8 cellular contexts compared by ENCODE assay signal in the genomic region with DNA sequence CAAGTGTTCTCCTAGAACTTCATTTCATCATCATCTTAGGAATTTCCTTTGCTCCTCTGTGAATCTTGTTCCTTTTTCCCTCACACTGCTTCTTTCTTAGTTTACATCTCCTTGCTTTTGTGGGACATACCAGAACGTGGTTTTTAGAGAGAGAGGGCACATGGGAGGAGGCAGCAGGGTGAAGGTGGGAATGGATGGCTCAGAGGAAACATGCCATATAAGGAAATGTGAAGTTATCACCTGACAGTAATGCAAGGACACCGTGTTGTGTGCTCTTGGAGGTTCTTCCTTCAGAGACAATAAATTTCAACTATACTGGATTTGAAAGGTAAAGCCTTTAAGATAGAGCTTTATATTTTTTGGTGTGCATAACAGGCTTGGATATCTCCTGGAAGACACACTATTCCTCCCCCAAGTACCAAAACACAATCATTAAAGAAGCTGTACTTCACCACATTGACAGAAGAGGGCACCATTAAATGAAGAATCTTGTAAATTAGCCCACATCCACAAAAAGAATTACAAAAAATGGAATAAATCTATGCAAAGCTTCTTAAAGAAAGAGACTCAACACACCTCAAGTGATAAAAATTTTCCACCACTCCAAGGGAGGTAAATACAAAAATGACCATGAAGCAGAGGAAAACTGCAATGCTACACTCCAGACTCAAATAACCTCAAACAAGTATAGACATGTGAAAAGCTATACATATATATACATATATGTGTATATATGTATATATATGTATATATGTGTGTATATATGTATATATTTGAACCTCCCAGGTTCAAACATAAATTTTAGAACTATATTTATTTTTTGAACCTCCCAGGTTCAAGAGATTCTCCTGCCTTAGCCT. TPM values are rescaled to one million over a fixed set of nuclear protein-coding genes. Genes with fewer than 3 reads are reported as not detected.
DNase-seq lines count a peak whose midpoint lies in the region; ATAC-seq and TF ChIP-seq lines count a peak whose summit lies in the region.

No MANE protein-coding gene starts in this region.

- H3K27me3 ChIP-seq in gastroesophageal sphincter, result no peaks in the 10 kb centered on the region
- H3K27me3 ChIP-seq in testis, result no peaks in the 10 kb centered on the region

- H3K4me3 ChIP-seq in SK-N-MC, result no peak overlapping the region
- no peak overlapping the region for H3K4me3 ChIP-seq in gastroesophageal sphincter
- H3K4me3 ChIP-seq in testis, result no peak overlapping the region

- H3K9me3 Mint-ChIP-seq in mesothelial cell of epicardium, result no peaks in the 10 kb centered on the region

- H3K36me3 Mint-ChIP-seq in mesothelial cell of epicardium, result no peaks in the 10 kb centered on the region

- WGBS in gastroesophageal sphincter (ENCODE audit: low coverage in 1 of 2), 2 donors, result 22 to 90% methylated on average over 1 to 2 of the region's 2 CpGs
- WGBS in testis, 2 donors, result 33 to 52% methylated on average over 2 of the region's 2 CpGs

- H3K4me3 Mint-ChIP-seq in mesothelial cell of epicardium, result no peak overlapping the region

- no peaks in the 10 kb centered on the region for H3K4me1 Mint-ChIP-seq in mesothelial cell of epicardium

- no peak overlapping the region for H3K27ac ChIP-seq in SK-N-MC
- no peak overlapping the region for H3K27ac ChIP-seq in gastroesophageal sphincter
- no peak overlapping the region for H3K27ac ChIP-seq in testis

- intact Hi-C loops in testis (cut with DNase I; ENCODE audit: low total_unique reads), result no loop called here

- no peaks in the 10 kb centered on the region for H3K27me3 Mint-ChIP-seq in mesothelial cell of epicardium (ENCODE audit: low read depth)

- TF ChIP-seq POLR2A in gastroesophageal sphincter (IDR thresholded peaks at IDR 0.05), result no peak
- no peak for TF ChIP-seq POLR2A in testis (IDR thresholded peaks at IDR 0.05)

- DNase-seq in CD1c-positive myeloid dendritic cell (ENCODE audit: extremely low spot score), result peak; percentile 53
- DNase-seq in SK-N-MC (ENCODE audit: low read depth, low spot score), result peak; percentile 14
- DNase-seq in testis, result no peak
- DNase-seq in UCSD-AML1 (lab: John Stamatoyannopoulos, UW; ENCODE audit: unreplicated experiment), result no peak
- DNase-seq in mesothelial cell of epicardium (ENCODE audit: low spot score in 2 of 2, unreplicated experiment in 2 of 2), result no peak

- no peaks in the 10 kb centered on the region for H3K4me1 ChIP-seq in gastroesophageal sphincter
- no peaks in the 10 kb centered on the region for H3K4me1 ChIP-seq in testis

- H3K9ac ChIP-seq in SK-N-MC (ENCODE audit: insufficient read length), result no peak overlapping the region

- TF ChIP-seq CTCF in gastroesophageal sphincter (IDR thresholded peaks at IDR 0.05) (peak; percentile 40 to 66 (median 52)), testis (IDR thresholded peaks at IDR 0.05) (peak in 2 of 3 experiments; percentile 27 to 53), mesothelial cell of epicardium (IDR thresholded peaks at IDR 0.05; ENCODE audit: unreplicated experiment) (no peak)

- H3K36me3 ChIP-seq in SK-N-MC (ENCODE audit: insufficient read depth, low read length), result no peaks in the 10 kb centered on the region
- H3K36me3 ChIP-seq in gastroesophageal sphincter, result no peaks in the 10 kb centered on the region
- no peaks in the 10 kb centered on the region for H3K36me3 ChIP-seq in testis (ENCODE audit: low read depth, missing control alignments)

- TF ChIP-seq EP300 in gastroesophageal sphincter (IDR thresholded peaks at IDR 0.05), result no peak

- H3K27ac Mint-ChIP-seq in mesothelial cell of epicardium, result no peak overlapping the region

- peak; percentile 53 for ATAC-seq in GM18870 (IDR thresholded peaks at IDR 0.05; ENCODE audit: unreplicated experiment)
- no peak for ATAC-seq in gastroesophageal sphincter
- ATAC-seq in HG03565 (IDR thresholded peaks at IDR 0.05; ENCODE audit: unreplicated experiment), result no peak

- H3K9me3 ChIP-seq in SK-N-MC (ENCODE audit: low read depth, low read length), result no peaks in the 10 kb centered on the region
- H3K9me3 ChIP-seq in gastroesophageal sphincter, result no peaks in the 10 kb centered on the region
- H3K9me3 ChIP-seq in testis, result no peaks in the 10 kb centered on the region

RNA-seq across cellular contexts. Expression of a gene that starts 26.1 kb away (rescaled TPM):
- total RNA-seq in gastroesophageal sphincter (1 to 10 TPM; 5.4 to 8.9 (median 7.4) TPM), testis (100 to 1,000 TPM in 1 of 2 donors, 10 to 100 TPM in 1; 93.0 to 101 TPM), mesothelial cell of epicardium (12.1 to 14.5 TPM (median 13.4 TPM) in 3 replicates)
- 421 TPM for polyA plus RNA-seq in testis (ENCODE audit: insufficient read depth, low read depth, low replicate concordance)

Comparison
In these comparisons a context has a peak if more than half of its experiments do, and no peak if none do; other contexts are left out.
1. DNase-seq: peak in CD1c-positive myeloid dendritic cell (single experiment) and SK-N-MC (single experiment); none in testis (single experiment), UCSD-AML1 (single experiment) and mesothelial cell of epicardium (0 of 2).